In genomic region chr2:64485961-64486360, GRCh38 we compare ENCODE assay signal across 11 cellular contexts. TPM values are rescaled to one million over a fixed set of nuclear protein-coding genes. Genes with fewer than 3 reads are reported as not detected.
A peak's percentile ranks its signal among the peaks of the same experiment; 100 is the strongest.
DNase-seq lines count a peak whose midpoint lies in the region; ATAC-seq, FAIRE-seq and TF ChIP-seq lines count a peak whose summit lies in the region.
"Had no signal": no experiment of that assay in that cellular context is flagged by ENCODE, and none has a peak within 500 bp of the region (broad histone marks: within the 10 kb centered on the region; RNA-seq: fewer than 3 reads in every experiment).

No MANE protein-coding gene starts in this region.

- H3K4me2 ChIP-seq in MM.1S (ENCODE audit: low read depth, low read length), result peak overlapping the region; percentile 56
- H3K4me2 ChIP-seq in keratinocyte (ENCODE audit: control insufficient read depth, extremely low read depth, insufficient read depth, low read depth, low read length), result peak overlapping the region; percentile 44

- TF ChIP-seq POLR2A in Peyer's patch (IDR thresholded peaks at IDR 0.05), result no peak

- ATAC-seq in GM21619 (IDR thresholded peaks at IDR 0.05; ENCODE audit: unreplicated experiment), result no peak
- ATAC-seq: activated naive CD8-positive, alpha-beta T cell treated with anti-CD3 and anti-CD28 coated beads, Interleukin-2, amount 50 U/mL, for 24 hours had no signal

- DNase-seq in COR-L47 (lab: John Stamatoyannopoulos, UW) (peak; percentile 71), MM.1S (peak; percentile 87), keratinocyte (ENCODE audit: low read depth, low spot score) (no peak), GM10266 (ENCODE audit: extremely low spot score) (no peak), Peyer's patch (no peak), NCI-H1436 treated with DMSO at 0.1 percent for 48 hours (lab: John Stamatoyannopoulos, UW) (no peak)
- DNase-seq: activated CD8-positive, alpha-beta memory T cell treated with anti-CD3 and anti-CD28 coated beads for 24 hours; activated naive CD8-positive, alpha-beta T cell treated with anti-CD3 and anti-CD28 coated beads, Interleukin-2, amount 50 U/mL, for 24 hours had no signal

- peaks cover 54% of the 10 kb centered on the region for H3K4me1 ChIP-seq in MM.1S (ENCODE audit: low read length)
- peaks cover 31% of the 10 kb centered on the region for H3K4me1 ChIP-seq in keratinocyte (ENCODE audit: control insufficient read depth, extremely low read depth, insufficient read depth, low read length)
- H3K4me1 ChIP-seq in Peyer's patch, result peaks cover 0 to 4% (median 0%) of the 10 kb centered on the region in 4 donors

- no peaks in the 10 kb centered on the region for H3K9me2 ChIP-seq in MM.1S (replicated peaks; ENCODE audit: insufficient read depth, low read length)

- H3K27me3 ChIP-seq in MM.1S (replicated peaks; ENCODE audit: insufficient read depth, low read length) (no peaks in the 10 kb centered on the region), keratinocyte (ENCODE audit: control insufficient read depth, extremely low read depth, insufficient read depth, low read length) (no peaks in the 10 kb centered on the region), Peyer's patch (no peaks in the 10 kb centered on the region)

- peak overlapping the region; percentile 8; the same call in 1 of the 2 replicates for H3K9ac ChIP-seq in MM.1S (ENCODE audit: low read length)
- H3K9ac ChIP-seq in keratinocyte (ENCODE audit: control insufficient read depth, extremely low read depth, insufficient read depth, low read length), result peak overlapping the region; percentile 35

- H3K27ac ChIP-seq in MM.1S (ENCODE audit: low read length) (peak overlapping the region; percentile 30), VCaP (peak overlapping the region; percentile 44), keratinocyte (ENCODE audit: control insufficient read depth, insufficient read depth, low read length) (peak overlapping the region; percentile 16), Peyer's patch (no peak overlapping the region)
- H3K27ac ChIP-seq: C4-2B had no signal

- peaks cover 15% of the 10 kb centered on the region for H3F3A ChIP-seq in MM.1S (ENCODE audit: insufficient read depth, low read length)

- dilution Hi-C loops in keratinocyte (cut with MboI; ENCODE audit: extremely low pct_ligation_motif_present, low sequenced_read_pairs), result no loop called here

- H3K9me1 ChIP-seq in keratinocyte (ENCODE audit: control insufficient read depth, extremely low read depth, insufficient read depth, low read length), result no peaks in the 10 kb centered on the region

- H3K4me3 ChIP-seq in MM.1S (ENCODE audit: low read length), result no peak overlapping the region; the same call in 1 of the 2 replicates
- no peak overlapping the region for H3K4me3 ChIP-seq in keratinocyte (ENCODE audit: control insufficient read depth in 2 of 3, extremely low read depth in 1 of 3, insufficient read depth in 2 of 3, low read depth in 1 of 3, low read length in 3 of 3)
- no peak overlapping the region for H3K4me3 ChIP-seq in Peyer's patch

- H2AFZ ChIP-seq in MM.1S (ENCODE audit: low read length), result peak overlapping the region; percentile 36; the same call in 1 of the 2 replicates
- H2AFZ ChIP-seq in keratinocyte (ENCODE audit: control insufficient read depth, low read length), result no peak overlapping the region

- TF ChIP-seq CTCF in MM.1S (IDR thresholded peaks at IDR 0.05; ENCODE audit: low read length), result no peak
- TF ChIP-seq CTCF in VCaP (conservative IDR thresholded peaks at IDR 0.05), result no peak
- no peak for TF ChIP-seq CTCF in keratinocyte (optimal IDR thresholded peaks at IDR 0.05 in 1 of 3, IDR thresholded peaks at IDR 0.05 in 1 of 3, conservative IDR thresholded peaks at IDR 0.05 in 1 of 3; ENCODE audit: extremely low read depth in 1 of 3, insufficient read depth in 2 of 3, low read length in 3 of 3)
- no peak for TF ChIP-seq CTCF in GM10266 (IDR thresholded peaks at IDR 0.05; ENCODE audit: control insufficient read depth, insufficient read depth, low read depth, missing control alignments)
- TF ChIP-seq CTCF in Peyer's patch (IDR thresholded peaks at IDR 0.05), result no peak

- peak; percentile 88 for FAIRE-seq in keratinocyte (lab: Jason Lieb, UNC)

- H3K79me2 ChIP-seq in MM.1S (ENCODE audit: low read length) (no peaks in the 10 kb centered on the region), keratinocyte (ENCODE audit: control insufficient read depth, insufficient read depth, low read length) (no peaks in the 10 kb centered on the region)

- H3K9me3 ChIP-seq in MM.1S (replicated peaks; ENCODE audit: insufficient read depth, low read length) (no peaks in the 10 kb centered on the region), keratinocyte (ENCODE audit: control insufficient read depth, low read depth, low read length) (no peaks in the 10 kb centered on the region), Peyer's patch (no peaks in the 10 kb centered on the region)

- H3K36me3 ChIP-seq in MM.1S (replicated peaks; ENCODE audit: insufficient read depth, low read length), result no peaks in the 10 kb centered on the region
- no peaks in the 10 kb centered on the region for H3K36me3 ChIP-seq in keratinocyte (ENCODE audit: control insufficient read depth in 2 of 2, extremely low read depth in 1 of 2, insufficient read depth in 2 of 2, low read length in 2 of 2)
- H3K36me3 ChIP-seq in Peyer's patch, result no peaks in the 10 kb centered on the region

- no peaks in the 10 kb centered on the region for H4K20me1 ChIP-seq in MM.1S (ENCODE audit: insufficient read depth, low read length)
- no peaks in the 10 kb centered on the region for H4K20me1 ChIP-seq in keratinocyte (ENCODE audit: control insufficient read depth, extremely low read depth, insufficient read depth, low read length)

RNA-seq across cellular contexts. Expression of gene LGALSL, which starts 32.0 kb away (rescaled TPM):
- polyA plus RNA-seq in keratinocyte, result 55.4 to 64.9 TPM (median 59.9 TPM) in 3 replicates
- 137 TPM for polyA plus RNA-seq in keratinocyte (2011; ENCODE audit: low read depth)
- polyA plus RNA-seq in keratinocyte (2011; cell fraction: cytosol; rRNA removed), result 47.0 and 57.3 TPM in 2 replicates
- polyA plus RNA-seq in keratinocyte (2011; cell fraction: nucleus; rRNA removed), result 52.9 and 61.4 TPM in 2 replicates
- 38.8 and 160 TPM in 2 replicates for polyA plus RNA-seq in keratinocyte (2012; ENCODE audit: low replicate concordance)
- polyA minus RNA-seq in keratinocyte, result 48.8 to 72.1 TPM (median 60.8 TPM) in 3 replicates
- polyA minus RNA-seq in keratinocyte (2011; cell fraction: cytosol; rRNA and poly(A)+ RNA removed), result 40.1 TPM
- 26.3 and 38.1 TPM in 2 replicates for polyA minus RNA-seq in keratinocyte (2011; cell fraction: nucleus; rRNA and poly(A)+ RNA removed)
- total RNA-seq in Peyer's patch, result 10 to 100 TPM; 17.8 to 56.1 (median 31.5) TPM

RNA-seq across cellular contexts. Expression of gene AFTPH, which starts 38.2 kb away (rescaled TPM):
- polyA plus RNA-seq in keratinocyte, result 18.7 to 28.3 TPM (median 24.5 TPM) in 3 replicates
- polyA plus RNA-seq in keratinocyte (2011; ENCODE audit: low read depth), result 21.1 TPM
- 16.1 and 30.2 TPM in 2 replicates for polyA plus RNA-seq in keratinocyte (2011; cell fraction: cytosol; rRNA removed)
- 23.5 and 27.0 TPM in 2 replicates for polyA plus RNA-seq in keratinocyte (2011; cell fraction: nucleus; rRNA removed)
- 14.9 and 30.3 TPM in 2 replicates for polyA plus RNA-seq in keratinocyte (2012; ENCODE audit: low replicate concordance)
- polyA minus RNA-seq in keratinocyte, result 6.6 to 23.4 TPM (median 14.4 TPM) in 3 replicates
- polyA minus RNA-seq in keratinocyte (2011; cell fraction: cytosol; rRNA and poly(A)+ RNA removed), result 8.8 TPM
- 14.6 and 29.5 TPM in 2 replicates for polyA minus RNA-seq in keratinocyte (2011; cell fraction: nucleus; rRNA and poly(A)+ RNA removed)
- total RNA-seq in Peyer's patch, result 10 to 100 TPM; 41.7 to 79.0 (median 69.3) TPM

Comparison
In these comparisons a context has a peak if more than half of its experiments do, and no peak if none do; other contexts are left out.
1. DNase-seq: peak in COR-L47 (single experiment) and MM.1S (single experiment); none in keratinocyte (single experiment), GM10266 (single experiment), Peyer's patch (0 of 3) and NCI-H1436 treated with DMSO at 0.1 percent for 48 hours (single experiment).
2. H3K27ac ChIP-seq: peak in MM.1S (single experiment), VCaP (single experiment) and keratinocyte (single experiment); none in Peyer's patch (0 of 4).